In the genomic region with DNA sequence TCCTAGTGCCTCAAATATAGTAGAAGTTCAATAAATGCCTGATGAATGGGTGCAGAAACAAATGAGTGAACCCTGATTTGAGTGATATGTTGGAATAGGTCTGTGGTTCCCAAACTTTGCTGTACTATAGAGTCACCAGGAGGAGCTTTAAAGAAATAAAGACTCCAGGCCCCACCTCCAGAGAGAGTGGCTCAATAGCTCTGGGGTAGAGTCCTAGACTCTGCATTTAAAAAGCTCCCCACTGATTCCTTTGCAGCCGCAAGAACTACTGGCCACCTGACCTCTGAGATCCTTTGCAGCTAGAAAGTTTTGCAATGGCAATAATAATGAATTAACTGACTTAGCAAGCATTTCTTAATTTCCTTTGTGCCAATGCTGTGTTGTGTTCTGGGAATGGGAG, we compare ENCODE assay signal across 28 cellular contexts. TPM values are rescaled to one million over a fixed set of nuclear protein-coding genes. Genes with fewer than 3 reads are reported as not detected.
"Had no signal": no experiment of that assay in that cellular context is flagged by ENCODE, and none has a peak within 500 bp of the region (broad histone marks: within the 10 kb centered on the region; RNA-seq: fewer than 3 reads in every experiment).

No MANE protein-coding gene starts in this region.

- H3K27ac ChIP-seq: coronary artery, dorsolateral prefrontal cortex, esophagus squamous epithelium, gastrocnemius medialis, heart right ventricle, left lung, lower lobe of right lung had no signal

- H3K9me3 Mint-ChIP-seq: naive B cell had no signal

- DNase-seq: dermis blood vessel endothelial cell; dorsolateral prefrontal cortex; effector CD4-positive, alpha-beta T cell; effector memory CD4-positive, alpha-beta T cell; esophagus squamous epithelium; foreskin fibroblast; foreskin melanocyte; gastrocnemius medialis; glutamatergic neuron; heart right ventricle; hippocampal formation; left cardiac atrium; left lung; left ventricle myocardium superior; lower lobe of right lung; mesenchymal stem cell; mucosa of descending colon; naive B cell had no signal

- H3K4me1 Mint-ChIP-seq: mesothelial cell of epicardium, naive B cell had no signal

- ATAC-seq: gastrocnemius medialis, heart right ventricle, left cardiac atrium, left lung, left ventricle myocardium superior, lower lobe of right lung, mucosa of descending colon had no signal

- H3K27ac Mint-ChIP-seq: mesothelial cell of epicardium, naive B cell had no signal

- H3K4me3 ChIP-seq: coronary artery, dorsolateral prefrontal cortex, esophagus squamous epithelium, gastrocnemius medialis, heart right ventricle, left lung, lower lobe of right lung, mucosa of descending colon had no signal

- H3K9me3 ChIP-seq: esophagus squamous epithelium, gastrocnemius medialis, heart right ventricle, left lung, lower lobe of right lung, mucosa of descending colon had no signal

- H3K4me3 Mint-ChIP-seq: mesothelial cell of epicardium, naive B cell had no signal

- H3K4me1 ChIP-seq: esophagus squamous epithelium, gastrocnemius medialis, heart right ventricle, left lung, lower lobe of right lung had no signal

- H3K36me3 Mint-ChIP-seq: mesothelial cell of epicardium, naive B cell had no signal

- H3K36me3 ChIP-seq: esophagus squamous epithelium, gastrocnemius medialis, heart right ventricle, left lung, lower lobe of right lung had no signal

RNA-seq across cellular contexts. Expression of gene TCHHL1, which starts 20.9 kb away (rescaled TPM):
- total RNA-seq: dermis blood vessel endothelial cell, dorsolateral prefrontal cortex, endothelial cell of umbilical vein, epithelial cell of proximal tubule, esophagus squamous epithelium, gastrocnemius medialis, glomerular endothelial cell, heart right ventricle, kidney epithelial cell, left cardiac atrium, left lung, left ventricle myocardium superior, lower lobe of right lung, lung microvascular endothelial cell, mesothelial cell of epicardium, mucosa of descending colon, myocyte had no signal
- polyA plus RNA-seq: endothelial cell of umbilical vein, esophagus, heart right ventricle, keratinocyte had no signal

RNA-seq across cellular contexts. Expression of gene TCHH, which starts 47.3 kb away (rescaled TPM):
- total RNA-seq: endothelial cell of umbilical vein, mesothelial cell of epicardium, myocyte had no signal
- polyA plus RNA-seq: endothelial cell of umbilical vein had no signal
